Comparison of ENCODE assay signal across 1 cellular context in genomic region chr1:169889871-169890270, GRCh38.
TF ChIP-seq lines count a peak whose summit lies in the region.

No MANE protein-coding gene starts in this region.

TF ChIP-seq in SK-N-SH treated with all-trans-retinoic acid at 6 μM for 48 hours, 23 proteins besides CTCF, POLR2A, EP300 and RAD21 (continued from another document):
- TF ChIP-seq CSRNP3 (CRISPR knock-in tag; IDR thresholded peaks at IDR 0.05) (no peak), BACH2 (CRISPR knock-in tag; IDR thresholded peaks at IDR 0.05; ENCODE audit: borderline replicate concordance) (no peak), ZC3H10 (CRISPR knock-in tag; IDR thresholded peaks at IDR 0.05) (no peak), CREB5 (CRISPR knock-in tag; IDR thresholded peaks at IDR 0.05; ENCODE audit: low read depth) (no peak), ISL1 (CRISPR knock-in tag; IDR thresholded peaks at IDR 0.05) (no peak), POU6F1 (CRISPR knock-in tag; IDR thresholded peaks at IDR 0.05; ENCODE audit: borderline replicate concordance, low read depth) (no peak), ZFP30 (CRISPR knock-in tag; IDR thresholded peaks at IDR 0.05) (no peak), TOX (CRISPR knock-in tag; IDR thresholded peaks at IDR 0.05; ENCODE audit: borderline replicate concordance) (no peak), PATZ1 (CRISPR knock-in tag; IDR thresholded peaks at IDR 0.05; ENCODE audit: borderline replicate concordance) (no peak), ZFP3 (CRISPR knock-in tag; IDR thresholded peaks at IDR 0.05) (no peak), RARB (CRISPR knock-in tag; IDR thresholded peaks at IDR 0.05) (no peak), ZNF70 (CRISPR knock-in tag; IDR thresholded peaks at IDR 0.05) (no peak)
